ENCODE assay signal across 2 cellular contexts in genomic region chr10:50367732-50368131, GRCh38.
TF ChIP-seq lines count a peak whose summit lies in the region.

No MANE protein-coding gene starts in this region.

TF ChIP-seq in HCT116, 20 proteins besides CTCF, POLR2A, EP300 and RAD21 (continued from another document):
- TF ChIP-seq CEBPB (IDR thresholded peaks at IDR 0.05; ENCODE audit: low read depth) (no peak), POLR2AphosphoS5 (IDR thresholded peaks at IDR 0.05; ENCODE audit: low read depth, low read length) (no peak), JUND (IDR thresholded peaks at IDR 0.05) (no peak), REST (IDR thresholded peaks at IDR 0.05; ENCODE audit: low read depth) (no peak), TCF7L2 (IDR thresholded peaks at IDR 0.05; ENCODE audit: borderline replicate concordance, extremely low read depth, insufficient read depth, insufficient read length) (no peak), SP1 (IDR thresholded peaks at IDR 0.05; ENCODE audit: low read depth) (no peak), FOSL1 (IDR thresholded peaks at IDR 0.05; ENCODE audit: low read depth) (no peak), CBX3 (IDR thresholded peaks at IDR 0.05; ENCODE audit: low read depth) (no peak), EGR1 (IDR thresholded peaks at IDR 0.05; ENCODE audit: low read depth) (no peak)

TF ChIP-seq in HepG2, 621 proteins besides CTCF, POLR2A, EP300 and RAD21 (continued from another document):
- no peak for TF ChIP-seq ZNF557 (CRISPR knock-in tag; IDR thresholded peaks at IDR 0.05)
- no peak for TF ChIP-seq ZNF317 (CRISPR knock-in tag; IDR thresholded peaks at IDR 0.05)
- no peak for TF ChIP-seq ZBTB20 (CRISPR knock-in tag; IDR thresholded peaks at IDR 0.05; ENCODE audit: borderline replicate concordance, low read depth)
- TF ChIP-seq SMC3 (IDR thresholded peaks at IDR 0.05; ENCODE audit: low read length) = peak; percentile 66; the same call in 1 of the 2 replicates
